In genomic region chr14:61482348-61483206, GRCh38 we compare ENCODE assay signal across 1 cellular context.
TF ChIP-seq lines count a peak whose summit lies in the region.

No MANE protein-coding gene starts in this region.

TF ChIP-seq in GM23338, 12 proteins besides CTCF, POLR2A, EP300 and RAD21 (continued from another document):
- TF ChIP-seq EZH2phosphoT487 (IDR thresholded peaks at IDR 0.05; ENCODE audit: unreplicated experiment) (no peak), NANOG (IDR thresholded peaks at IDR 0.05; ENCODE audit: borderline replicate concordance) (no peak), STAT1 (IDR thresholded peaks at IDR 0.05; ENCODE audit: unreplicated experiment) (no peak), EZH2 (IDR thresholded peaks at IDR 0.05; ENCODE audit: low read depth, unreplicated experiment) (no peak), REST (IDR thresholded peaks at IDR 0.05; ENCODE audit: unreplicated experiment) (no peak), CREB1 (CRISPR knock-in tag; IDR thresholded peaks at IDR 0.05; ENCODE audit: low read depth) (no peak)
- TF ChIP-seq, protein P1, sequence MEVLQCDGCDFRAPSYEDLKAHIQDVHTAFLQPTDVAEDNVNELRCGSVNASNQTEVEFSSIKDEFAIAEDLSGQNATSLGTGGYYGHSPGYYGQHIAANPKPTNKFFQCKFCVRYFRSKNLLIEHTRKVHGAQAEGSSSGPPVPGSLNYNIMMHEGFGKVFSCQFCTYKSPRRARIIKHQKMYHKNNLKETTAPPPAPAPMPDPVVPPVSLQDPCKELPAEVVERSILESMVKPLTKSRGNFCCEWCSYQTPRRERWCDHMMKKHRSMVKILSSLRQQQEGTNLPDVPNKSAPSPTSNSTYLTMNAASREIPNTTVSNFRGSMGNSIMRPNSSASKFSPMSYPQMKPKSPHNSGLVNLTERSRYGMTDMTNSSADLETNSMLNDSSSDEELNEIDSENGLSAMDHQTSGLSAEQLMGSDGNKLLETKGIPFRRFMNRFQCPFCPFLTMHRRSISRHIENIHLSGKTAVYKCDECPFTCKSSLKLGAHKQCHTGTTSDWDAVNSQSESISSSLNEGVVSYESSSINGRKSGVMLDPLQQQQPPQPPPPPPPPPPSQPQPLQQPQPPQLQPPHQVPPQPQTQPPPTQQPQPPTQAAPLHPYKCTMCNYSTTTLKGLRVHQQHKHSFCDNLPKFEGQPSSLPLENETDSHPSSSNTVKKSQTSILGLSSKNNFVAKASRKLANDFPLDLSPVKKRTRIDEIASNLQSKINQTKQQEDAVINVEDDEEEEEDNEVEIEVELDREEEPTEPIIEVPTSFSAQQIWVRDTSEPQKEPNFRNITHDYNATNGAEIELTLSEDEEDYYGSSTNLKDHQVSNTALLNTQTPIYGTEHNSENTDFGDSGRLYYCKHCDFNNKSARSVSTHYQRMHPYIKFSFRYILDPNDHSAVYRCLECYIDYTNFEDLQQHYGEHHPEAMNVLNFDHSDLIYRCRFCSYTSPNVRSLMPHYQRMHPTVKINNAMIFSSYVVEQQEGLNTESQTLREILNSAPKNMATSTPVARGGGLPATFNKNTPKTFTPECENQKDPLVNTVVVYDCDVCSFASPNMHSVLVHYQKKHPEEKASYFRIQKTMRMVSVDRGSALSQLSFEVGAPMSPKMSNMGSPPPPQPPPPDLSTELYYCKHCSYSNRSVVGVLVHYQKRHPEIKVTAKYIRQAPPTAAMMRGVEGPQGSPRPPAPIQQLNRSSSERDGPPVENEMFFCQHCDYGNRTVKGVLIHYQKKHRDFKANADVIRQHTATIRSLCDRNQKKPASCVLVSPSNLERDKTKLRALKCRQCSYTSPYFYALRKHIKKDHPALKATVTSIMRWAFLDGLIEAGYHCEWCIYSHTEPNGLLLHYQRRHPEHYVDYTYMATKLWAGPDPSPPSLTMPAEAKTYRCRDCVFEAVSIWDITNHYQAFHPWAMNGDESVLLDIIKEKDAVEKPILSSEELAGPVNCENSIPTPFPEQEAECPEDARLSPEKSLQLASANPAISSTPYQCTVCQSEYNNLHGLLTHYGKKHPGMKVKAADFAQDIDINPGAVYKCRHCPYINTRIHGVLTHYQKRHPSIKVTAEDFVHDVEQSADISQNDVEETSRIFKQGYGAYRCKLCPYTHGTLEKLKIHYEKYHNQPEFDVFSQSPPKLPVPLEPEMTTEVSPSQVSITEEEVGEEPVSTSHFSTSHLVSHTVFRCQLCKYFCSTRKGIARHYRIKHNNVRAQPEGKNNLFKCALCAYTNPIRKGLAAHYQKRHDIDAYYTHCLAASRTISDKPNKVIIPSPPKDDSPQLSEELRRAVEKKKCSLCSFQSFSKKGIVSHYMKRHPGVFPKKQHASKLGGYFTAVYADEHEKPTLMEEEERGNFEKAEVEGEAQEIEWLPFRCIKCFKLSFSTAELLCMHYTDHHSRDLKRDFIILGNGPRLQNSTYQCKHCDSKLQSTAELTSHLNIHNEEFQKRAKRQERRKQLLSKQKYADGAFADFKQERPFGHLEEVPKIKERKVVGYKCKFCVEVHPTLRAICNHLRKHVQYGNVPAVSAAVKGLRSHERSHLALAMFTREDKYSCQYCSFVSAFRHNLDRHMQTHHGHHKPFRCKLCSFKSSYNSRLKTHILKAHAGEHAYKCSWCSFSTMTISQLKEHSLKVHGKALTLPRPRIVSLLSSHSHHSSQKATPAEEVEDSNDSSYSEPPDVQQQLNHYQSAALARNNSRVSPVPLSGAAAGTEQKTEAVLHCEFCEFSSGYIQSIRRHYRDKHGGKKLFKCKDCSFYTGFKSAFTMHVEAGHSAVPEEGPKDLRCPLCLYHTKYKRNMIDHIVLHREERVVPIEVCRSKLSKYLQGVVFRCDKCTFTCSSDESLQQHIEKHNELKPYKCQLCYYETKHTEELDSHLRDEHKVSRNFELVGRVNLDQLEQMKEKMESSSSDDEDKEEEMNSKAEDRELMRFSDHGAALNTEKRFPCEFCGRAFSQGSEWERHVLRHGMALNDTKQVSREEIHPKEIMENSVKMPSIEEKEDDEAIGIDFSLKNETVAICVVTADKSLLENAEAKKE (CRISPR knock-in tag; IDR thresholded peaks at IDR 0.05), result no peak
TF ChIP-seq in GM23338: peak in this region for 0.
